Comparison of ENCODE assay signal across 1 cellular context in genomic region chr11:134576286-134576685, GRCh38.
TF ChIP-seq lines count a peak whose summit lies in the region.

No MANE protein-coding gene starts in this region.

TF ChIP-seq in H1, 55 proteins besides CTCF, POLR2A, EP300 and RAD21:
- TF ChIP-seq SRF (IDR thresholded peaks at IDR 0.05; ENCODE audit: low read depth, low read length) (no peak), HDAC2 (IDR thresholded peaks at IDR 0.05; ENCODE audit: borderline replicate concordance in 1 of 2, low read depth in 2 of 2, low read length in 2 of 2) (no peak), RFX5 (IDR thresholded peaks at IDR 0.05; ENCODE audit: borderline replicate concordance, low read depth, low read length) (no peak), SIRT6 (IDR thresholded peaks at IDR 0.05; ENCODE audit: low read length) (no peak), HDAC6 (IDR thresholded peaks at IDR 0.05; ENCODE audit: low read depth, low read length) (no peak), TAF7 (optimal IDR thresholded peaks at IDR 0.05; ENCODE audit: borderline replicate concordance, low read depth, low read length) (no peak)
